In the genomic region with DNA sequence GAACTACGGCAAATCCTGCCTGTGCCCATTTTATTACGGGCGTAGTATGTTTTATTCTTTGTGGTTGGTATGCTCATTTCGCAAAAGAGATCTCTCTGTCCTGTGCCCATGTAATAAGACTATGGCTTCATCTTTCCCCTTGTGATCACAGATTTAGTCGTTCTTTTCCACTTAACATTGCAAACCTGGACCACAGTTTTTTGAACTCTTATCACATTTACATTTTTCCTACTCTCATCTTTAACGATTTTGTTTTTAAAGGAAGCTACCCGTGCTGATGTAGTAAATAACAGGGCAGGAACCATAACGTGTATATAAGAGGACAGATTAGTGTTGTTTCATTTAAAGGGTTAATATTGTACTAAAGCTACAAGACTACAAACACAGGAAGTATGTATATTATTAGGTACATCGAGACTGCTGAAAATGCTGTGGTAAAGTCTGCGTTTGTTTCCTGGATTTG, we compare ENCODE assay signal across 8 cellular contexts. TPM values are rescaled to one million over a fixed set of nuclear protein-coding genes. Genes with fewer than 3 reads are reported as not detected.
DNase-seq lines count a peak whose midpoint lies in the region; ATAC-seq and TF ChIP-seq lines count a peak whose summit lies in the region.

No MANE protein-coding gene starts in this region.

- DNase-seq in NCI-H2171 treated with DMSO at 0.1 percent for 48 hours (lab: John Stamatoyannopoulos, UW) (peak; percentile 65), NCI-H2171 (lab: John Stamatoyannopoulos, UW) (no peak), Panc1 (ENCODE audit: low read depth, low spot score) (no peak), neural crest cell (ENCODE audit: low read depth, low spot score) (no peak), head of caudate nucleus (no peak), T-helper 9 cell (no peak)
- no peak for DNase-seq in effector memory CD8-positive, alpha-beta T cell

- H3K36me3 ChIP-seq in Panc1 (ENCODE audit: control insufficient read depth, insufficient read depth, low read length) = no peaks in the 10 kb centered on the region

- TF ChIP-seq CTCF in Panc1 (IDR thresholded peaks at IDR 0.05) = no peak
- no peak for TF ChIP-seq CTCF in neural crest cell (conservative IDR thresholded peaks at IDR 0.05)

- peak overlapping the region; percentile 90 to 94 for H3K27ac Mint-ChIP-seq in effector memory CD8-positive, alpha-beta T cell
- H3K27ac Mint-ChIP-seq in neural crest cell (ENCODE audit: unreplicated experiment) = peak overlapping the region; percentile 73

- no peaks in the 10 kb centered on the region for H3K27me3 ChIP-seq in Panc1 (ENCODE audit: control insufficient read depth, insufficient read depth, low read length)

- in situ Hi-C loops in Panc1 (cut with HindIII; ENCODE audit: low pct_unique_long_range_greater_than_20kb, low sequenced_read_pairs) = no loop called here

- no peaks in the 10 kb centered on the region for H3K27me3 Mint-ChIP-seq in effector memory CD8-positive, alpha-beta T cell
- no peaks in the 10 kb centered on the region for H3K27me3 Mint-ChIP-seq in neural crest cell (ENCODE audit: low read depth)

- peak overlapping the region; percentile 96 to 100 for H3K4me3 Mint-ChIP-seq in effector memory CD8-positive, alpha-beta T cell
- peak overlapping the region; percentile 90 for H3K4me3 Mint-ChIP-seq in neural crest cell

- H3K9me3 Mint-ChIP-seq in effector memory CD8-positive, alpha-beta T cell = no peaks in the 10 kb centered on the region
- H3K9me3 Mint-ChIP-seq in neural crest cell = no peaks in the 10 kb centered on the region

- no TSS peak for BruUV-seq in Panc1 (replicated peaks; lab: Mats Ljungman, UMichigan)

- H3K4me1 Mint-ChIP-seq in effector memory CD8-positive, alpha-beta T cell (ENCODE audit: low read depth in 2 of 2) = peaks cover 28 to 35% of the 10 kb centered on the region in 2 donors
- H3K4me1 Mint-ChIP-seq in neural crest cell = peaks cover 43% of the 10 kb centered on the region

- ATAC-seq in Panc1 = no peak
- no peak for ATAC-seq in effector memory CD8-positive, alpha-beta T cell (replicated peaks)
- ATAC-seq in GM18867 (IDR thresholded peaks at IDR 0.05; ENCODE audit: unreplicated experiment) = no peak

- POLR2A ChIA-PET in Panc1 (lab: Charles Lee) = no interaction called here

- CTCF ChIA-PET in Panc1 (lab: Charles Lee) = no interaction called here

- peak overlapping the region; percentile 69 to 73 for H3K4me3 ChIP-seq in Panc1 (ENCODE audit: low read depth in 2 of 2, low read length in 2 of 2)

- H3K4me1 ChIP-seq in Panc1 (ENCODE audit: control insufficient read depth, insufficient read depth, low read length) = peaks cover 3% of the 10 kb centered on the region

- H3K9me3 ChIP-seq in Panc1 (ENCODE audit: control insufficient read depth, insufficient read depth, low read depth, low read length) = no peaks in the 10 kb centered on the region

- intact Hi-C loops in Panc1 (cut with micrococcal nuclease; ENCODE audit: unreplicated experiment) (no loop called here), head of caudate nucleus (cut with DNase I) (no loop called here)

- H3K36me3 Mint-ChIP-seq in effector memory CD8-positive, alpha-beta T cell (ENCODE audit: insufficient read depth) = peaks cover 35% of the 10 kb centered on the region
- H3K36me3 Mint-ChIP-seq in neural crest cell (ENCODE audit: low read depth) = no peaks in the 10 kb centered on the region

- H3K27ac ChIP-seq in Panc1 (ENCODE audit: low read length) = peak overlapping the region; percentile 68

RNA-seq across cellular contexts. Expression of gene MYCBP2, which starts 3.1 kb away (rescaled TPM):
- total RNA-seq in Panc1 (2021; ENCODE audit: unreplicated experiment) = 41.4 TPM
- polyA plus RNA-seq in Panc1 (2012; ENCODE audit: insufficient read length) = 22.0 TPM
- 73.2 and 75.4 TPM in 2 replicates for total RNA-seq in neural crest cell
